In the genomic region with DNA sequence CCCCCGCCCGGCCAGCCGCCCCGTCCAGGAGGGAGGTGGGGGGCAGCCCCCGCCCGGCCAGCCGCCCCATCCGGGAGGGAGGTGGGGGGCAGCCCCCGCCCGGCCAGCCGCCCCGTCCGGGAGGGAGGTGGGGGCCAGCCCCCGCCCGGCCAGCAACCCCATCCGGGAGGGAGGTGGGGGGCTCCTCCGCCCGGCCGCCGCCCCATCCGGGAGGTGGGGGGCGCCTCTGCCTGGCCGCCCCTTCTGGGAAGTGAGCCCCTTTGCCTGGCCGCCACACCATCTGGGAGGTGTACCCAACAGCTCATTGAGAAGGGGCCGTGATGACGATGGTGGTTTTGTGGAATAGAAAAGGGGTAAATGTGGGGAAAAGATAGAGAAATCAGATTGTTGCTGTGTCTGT, we compare ENCODE assay signal across 2 cellular contexts. TPM values are rescaled to one million over a fixed set of nuclear protein-coding genes. Genes with fewer than 3 reads are reported as not detected.
"Had no signal": no experiment of that assay in that cellular context is flagged by ENCODE, and none has a peak within 500 bp of the region (broad histone marks: within the 10 kb centered on the region; RNA-seq: fewer than 3 reads in every experiment).

No MANE protein-coding gene starts in this region.

RNA-seq across cellular contexts. Expression of a gene that starts 49.6 kb away (rescaled TPM):
- total RNA-seq: H1, H7 had no signal
